Comparison of ENCODE assay signal across 27 cellular contexts in genomic region chr17:48630925-48631692, GRCh38. TPM values are rescaled to one million over a fixed set of nuclear protein-coding genes. Genes with fewer than 3 reads are reported as not detected.
DNase-seq lines count a peak whose midpoint lies in the region; ATAC-seq and TF ChIP-seq lines count a peak whose summit lies in the region.
"Had no signal": no experiment of that assay in that cellular context is flagged by ENCODE, and none has a peak within 500 bp of the region (broad histone marks: within the 10 kb centered on the region; RNA-seq: fewer than 3 reads in every experiment).

No MANE protein-coding gene starts in this region.

- H3K27me3 ChIP-seq in GM23338 (ENCODE audit: insufficient read depth) (peaks cover 100% of the 10 kb centered on the region), rectal smooth muscle tissue (ENCODE audit: control insufficient read depth, insufficient read depth, low read length) (peaks cover 64% of the 10 kb centered on the region), heart right ventricle (peaks cover 79 to 100% (median 100%) of the 10 kb centered on the region in 7 donors), vagina (peaks cover 7% of the 10 kb centered on the region)

- H3K36me3 Mint-ChIP-seq in GM23338 (ENCODE audit: low read depth): no peaks in the 10 kb centered on the region

- H3K27ac ChIP-seq in GM23338 (ENCODE audit: low read depth) (no peak overlapping the region), rectal smooth muscle tissue (ENCODE audit: low read depth, low read length) (no peak overlapping the region), heart right ventricle (no peak overlapping the region), vagina (no peak overlapping the region)
- H3K27ac ChIP-seq: dorsolateral prefrontal cortex, parathyroid adenoma had no signal

- H3K9me3 Mint-ChIP-seq in GM23338: no peaks in the 10 kb centered on the region; the same call in 2 of the 3 replicates
- H3K9me3 Mint-ChIP-seq: activated naive CD4-positive, alpha-beta T cell treated with anti-CD3 and anti-CD28 coated beads, Interleukin-2, amount 50 U/mL, for 24 hours had no signal

- H3K4me3 ChIP-seq in GM23338 (no peak overlapping the region), rectal smooth muscle tissue (ENCODE audit: low read length) (peak overlapping the region; percentile 43), heart right ventricle (no peak overlapping the region), vagina (no peak overlapping the region)
- H3K4me3 ChIP-seq: dorsolateral prefrontal cortex, HAP-1 had no signal

- H3K4me1 Mint-ChIP-seq in GM23338: peaks cover 13% of the 10 kb centered on the region

- no peak overlapping the region for H3K4me2 ChIP-seq in GM23338

- no peak overlapping the region for H3K4me3 Mint-ChIP-seq in GM23338
- H3K4me3 Mint-ChIP-seq: activated naive CD4-positive, alpha-beta T cell treated with anti-CD3 and anti-CD28 coated beads, Interleukin-2, amount 50 U/mL, for 24 hours had no signal

- peaks cover 46% of the 10 kb centered on the region for H3F3A ChIP-seq in GM23338 (replicated peaks; ENCODE audit: low read depth)

- ATAC-seq in GM23338 (no peak), heart right ventricle (no peak), GM18907 (IDR thresholded peaks at IDR 0.05; ENCODE audit: unreplicated experiment) (no peak)
- ATAC-seq: Right ventricle myocardium inferior had no signal

- H3K79me2 ChIP-seq in GM23338 (replicated peaks; ENCODE audit: insufficient read depth): no peaks in the 10 kb centered on the region
- H3K79me2 ChIP-seq: parathyroid adenoma had no signal

- TF ChIP-seq POLR2A in vagina (IDR thresholded peaks at IDR 0.05): no peak

- peak; percentile 7 for DNase-seq in GM23338 (ENCODE audit: low spot score)
- peak; percentile 50 for DNase-seq in RPMI8226
- DNase-seq in islet precursor cell: peak; percentile 68
- DNase-seq in heart right ventricle: no peak
- DNase-seq in vagina (ENCODE audit: extremely low spot score in 2 of 2): no peak
- DNase-seq: CD4-positive, CD25-positive, alpha-beta regulatory T cell; central memory CD4-positive, alpha-beta T cell; DMS 273 treated with DMSO at 0.1 percent for 48 hours; dorsolateral prefrontal cortex; hippocampal formation; Karpas-422; NCI-H1092; NCI-H2029; NCI-H345; NCI-H774; T1000 had no signal

- H2AFZ ChIP-seq in GM23338: no peak overlapping the region
- H2AFZ ChIP-seq: parathyroid adenoma had no signal

- no peaks in the 10 kb centered on the region for H3K9me3 ChIP-seq in heart right ventricle
- no peaks in the 10 kb centered on the region for H3K9me3 ChIP-seq in vagina
- H3K9me3 ChIP-seq: HAP-1 had no signal

- no peaks in the 10 kb centered on the region for H3K9me2 ChIP-seq in GM23338 (ENCODE audit: insufficient read depth)

- TF ChIP-seq CTCF in GM23338 (conservative IDR thresholded peaks at IDR 0.05; ENCODE audit: low read depth in 2 of 2) (no peak), heart right ventricle (IDR thresholded peaks at IDR 0.05) (no peak), vagina (IDR thresholded peaks at IDR 0.05) (no peak)

- H3K27me3 Mint-ChIP-seq in GM23338 (ENCODE audit: insufficient read depth, low read depth, poor library complexity): peaks cover 100% of the 10 kb centered on the region

- peaks cover 75% of the 10 kb centered on the region for H4K20me1 ChIP-seq in GM23338 (replicated peaks; ENCODE audit: insufficient read depth)

- H3K36me3 ChIP-seq in GM23338 (ENCODE audit: insufficient read depth) (no peaks in the 10 kb centered on the region), rectal smooth muscle tissue (ENCODE audit: control insufficient read depth, insufficient read depth, low read length) (no peaks in the 10 kb centered on the region), heart right ventricle (no peaks in the 10 kb centered on the region), vagina (no peaks in the 10 kb centered on the region)
- H3K36me3 ChIP-seq: HAP-1 had no signal

- intact Hi-C loops in heart right ventricle (cut with DNase I): no loop called here
- intact Hi-C loops in vagina (cut with DNase I): no loop called here

- WGBS in heart right ventricle, 2 donors: 11 to 13% methylated on average over 15 of the region's 15 CpGs

- H3K9ac ChIP-seq in rectal smooth muscle tissue (ENCODE audit: low read length): no peak overlapping the region
- H3K9ac ChIP-seq: parathyroid adenoma had no signal

- H3K4me1 ChIP-seq in GM23338 (ENCODE audit: insufficient read depth) (peaks cover 34% of the 10 kb centered on the region), rectal smooth muscle tissue (ENCODE audit: control insufficient read depth, insufficient read depth, low read length) (no peaks in the 10 kb centered on the region), heart right ventricle (peaks cover 0 to 23% (median 11%) of the 10 kb centered on the region in 9 donors), vagina (peaks cover 18% of the 10 kb centered on the region)
- H3K4me1 ChIP-seq: HAP-1 had no signal

- H3K27ac Mint-ChIP-seq in GM23338: no peak overlapping the region
- H3K27ac Mint-ChIP-seq: activated naive CD4-positive, alpha-beta T cell treated with anti-CD3 and anti-CD28 coated beads, Interleukin-2, amount 50 U/mL, for 24 hours; CD4-positive, CD25-positive, alpha-beta regulatory T cell had no signal

TF ChIP-seq in GM23338, 12 proteins besides CTCF, POLR2A, EP300 and RAD21:
- TF ChIP-seq ZNF331 (CRISPR knock-in tag; IDR thresholded peaks at IDR 0.05; ENCODE audit: low read depth): no peak
- TF ChIP-seq ZNF114 (CRISPR knock-in tag; IDR thresholded peaks at IDR 0.05): no peak
- TF ChIP-seq CREB1 (CRISPR knock-in tag; IDR thresholded peaks at IDR 0.05; ENCODE audit: low read depth): no peak
- TF ChIP-seq EZH2 (IDR thresholded peaks at IDR 0.05; ENCODE audit: low read depth, unreplicated experiment): peak; percentile 78
- TF ChIP-seq EZH2phosphoT487 (IDR thresholded peaks at IDR 0.05; ENCODE audit: unreplicated experiment): no peak
- no peak for TF ChIP-seq REST (IDR thresholded peaks at IDR 0.05; ENCODE audit: unreplicated experiment)
- TF ChIP-seq STAT1 (IDR thresholded peaks at IDR 0.05; ENCODE audit: unreplicated experiment): no peak

RNA-seq across cellular contexts. Expression of gene HOXB9, which starts 5.0 kb away (rescaled TPM):
- not detected in 2 replicates for total RNA-seq in GM23338 (2014; rRNA removed; shearing (Covaris generic))
- not detected in 2 replicates for polyA plus RNA-seq in GM23338 (2016; fragmentation: Nextera tagmentation; extraction: Ambion mirVana)
- total RNA-seq in heart right ventricle: not detected
- not detected for polyA plus RNA-seq in heart right ventricle
- total RNA-seq in vagina: not detected
- total RNA-seq: dorsolateral prefrontal cortex, fibroblast of villous mesenchyme, lung microvascular endothelial cell, Right ventricle myocardium inferior had no signal
- polyA plus RNA-seq: CD4-positive, CD25-positive, alpha-beta regulatory T cell had no signal

RNA-seq across cellular contexts. Expression of gene HOXB8, which starts 16.0 kb away (rescaled TPM):
- total RNA-seq in GM23338 (2014; rRNA removed; shearing (Covaris generic)): not detected in 2 replicates
- not detected in 2 replicates for polyA plus RNA-seq in GM23338 (2016; fragmentation: Nextera tagmentation; extraction: Ambion mirVana)
- under 1 TPM in 1 of 10 donors, not detected in 9; 0.55 TPM for total RNA-seq in heart right ventricle
- not detected for polyA plus RNA-seq in heart right ventricle
- not detected for total RNA-seq in vagina
- total RNA-seq: astrocyte; CD4-positive, CD25-positive, alpha-beta regulatory T cell; dorsolateral prefrontal cortex; fibroblast of villous mesenchyme; lung microvascular endothelial cell; Right ventricle myocardium inferior had no signal
- polyA plus RNA-seq: CD4-positive, CD25-positive, alpha-beta regulatory T cell had no signal

RNA-seq across cellular contexts. Expression of gene HOXB7, which starts 20.3 kb away (rescaled TPM):
- not detected in 2 replicates for total RNA-seq in GM23338 (2014; rRNA removed; shearing (Covaris generic))
- polyA plus RNA-seq in GM23338 (2016; fragmentation: Nextera tagmentation; extraction: Ambion mirVana): not detected in 2 replicates
- total RNA-seq in heart right ventricle: under 1 TPM in 4 of 10 donors, not detected in 6; 0.25 to 0.62 (median 0.45) TPM
- under 1 TPM; 0.13 to 0.29 TPM for polyA plus RNA-seq in heart right ventricle
- total RNA-seq in vagina: 3.2 TPM
- total RNA-seq: astrocyte had no signal

RNA-seq across cellular contexts. Expression of gene HOXB6, which starts 26.3 kb away (rescaled TPM):
- not detected in 2 replicates for total RNA-seq in GM23338 (2014; rRNA removed; shearing (Covaris generic))
- not detected in 2 replicates for polyA plus RNA-seq in GM23338 (2016; fragmentation: Nextera tagmentation; extraction: Ambion mirVana)
- 1 to 10 TPM in 1 of 10 donors, under 1 TPM in 7, not detected in 2; 0.14 to 1.2 (median 0.33) TPM for total RNA-seq in heart right ventricle
- polyA plus RNA-seq in heart right ventricle: under 1 TPM; 0.88 to 0.96 TPM
- total RNA-seq in vagina: 1.2 TPM
- total RNA-seq: astrocyte; CD4-positive, CD25-positive, alpha-beta regulatory T cell had no signal
- polyA plus RNA-seq: CD4-positive, CD25-positive, alpha-beta regulatory T cell had no signal

RNA-seq across cellular contexts. Expression of gene HOXB5, which starts 37.5 kb away (rescaled TPM):
- total RNA-seq in GM23338 (2014; rRNA removed; shearing (Covaris generic)): not detected in 2 replicates
- not detected in 2 replicates for polyA plus RNA-seq in GM23338 (2016; fragmentation: Nextera tagmentation; extraction: Ambion mirVana)
- under 1 TPM in 1 of 10 donors, not detected in 9; 0.18 TPM for total RNA-seq in heart right ventricle
- polyA plus RNA-seq in heart right ventricle: under 1 TPM; 0.06 to 0.15 TPM
- 0.74 TPM for total RNA-seq in vagina
- total RNA-seq: activated CD8-positive, alpha-beta memory T cell treated with anti-CD3 and anti-CD28 coated beads for 36 hours; astrocyte; CD4-positive, CD25-positive, alpha-beta regulatory T cell; G401; lung microvascular endothelial cell; Right ventricle myocardium inferior had no signal
- polyA plus RNA-seq: CD4-positive, CD25-positive, alpha-beta regulatory T cell had no signal

Comparison
In these comparisons a context has a peak if more than half of its experiments do, and no peak if none do; other contexts are left out.
1. DNase-seq: peak in GM23338 (single experiment), RPMI8226 (single experiment) and islet precursor cell (single experiment); none in heart right ventricle (0 of 2) and vagina (0 of 2).